ENCODE assay signal across 23 cellular contexts in the genomic region with DNA sequence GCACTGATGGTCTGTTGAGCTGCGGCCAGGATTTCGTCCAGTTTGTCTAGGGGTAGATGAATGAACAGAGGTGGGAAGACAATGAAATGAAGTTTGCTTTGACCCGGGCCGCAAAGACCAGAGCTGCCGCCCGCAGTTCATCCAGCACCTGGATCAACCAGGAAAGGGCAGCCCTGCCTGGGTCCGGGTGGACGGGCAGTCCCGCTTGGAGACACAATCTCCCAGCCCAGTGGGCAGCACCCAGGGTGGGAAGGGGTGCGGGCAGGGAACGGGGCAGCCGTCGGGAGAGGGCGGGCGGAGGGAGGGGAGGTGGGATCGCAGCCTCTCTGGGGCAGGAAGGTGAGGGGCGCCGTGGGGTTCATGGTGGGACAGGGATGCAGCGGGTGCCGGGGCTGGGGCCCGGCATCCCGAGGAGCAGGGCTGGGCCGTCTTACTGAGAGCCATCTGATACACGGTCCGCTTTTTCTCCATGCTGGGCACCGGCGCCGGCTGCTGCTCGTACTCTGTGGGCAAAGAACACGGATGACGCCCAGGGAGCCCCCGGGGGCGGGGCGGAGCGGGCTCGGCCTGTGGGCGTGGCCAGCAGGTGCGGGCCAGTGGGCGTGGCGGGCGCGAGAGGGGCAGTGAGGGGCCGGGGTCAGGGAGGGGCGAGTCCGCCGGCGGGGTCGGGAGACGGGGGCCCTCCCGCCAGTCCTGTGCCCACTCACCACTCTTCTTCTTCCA. TPM values are rescaled to one million over a fixed set of nuclear protein-coding genes. Genes with fewer than 3 reads are reported as not detected.
DNase-seq lines count a peak whose midpoint lies in the region; ATAC-seq and TF ChIP-seq lines count a peak whose summit lies in the region.
"Had no signal": no experiment of that assay in that cellular context is flagged by ENCODE, and none has a peak within 500 bp of the region (broad histone marks: within the 10 kb centered on the region; RNA-seq: fewer than 3 reads in every experiment).

No MANE protein-coding gene starts in this region.

- H3K4me1 ChIP-seq in GM23338 (ENCODE audit: insufficient read depth): peaks cover 13% of the 10 kb centered on the region; the same call in 1 of the 2 replicates
- no peaks in the 10 kb centered on the region for H3K4me1 ChIP-seq in HUES6 (ENCODE audit: control insufficient read depth, insufficient read depth, low read length)
- H3K4me1 ChIP-seq in neural progenitor cell: no peaks in the 10 kb centered on the region
- no peaks in the 10 kb centered on the region for H3K4me1 ChIP-seq in upper lobe of right lung
- H3K4me1 ChIP-seq: BLaER1, SJCRH30 had no signal

- H3K4me2 ChIP-seq in GM23338 (peak overlapping the region; percentile 87), neural progenitor cell (peak overlapping the region; percentile 38)
- H3K4me2 ChIP-seq: BLaER1, PC-9 had no signal

- H3K9ac ChIP-seq in HUES6 (ENCODE audit: low read length) (no peak overlapping the region), neural progenitor cell (no peak overlapping the region)
- H3K9ac ChIP-seq: BLaER1 had no signal

- H3K27ac Mint-ChIP-seq in GM23338: no peak overlapping the region
- no peak overlapping the region for H3K27ac Mint-ChIP-seq in neural progenitor cell
- H3K27ac Mint-ChIP-seq: CD4-positive, alpha-beta memory T cell had no signal

- H3K27me3 ChIP-seq in GM23338 (ENCODE audit: insufficient read depth) (peaks cover 98% of the 10 kb centered on the region), HUES6 (ENCODE audit: control insufficient read depth, insufficient read depth, low read length) (peaks cover 98% of the 10 kb centered on the region), neural progenitor cell (peaks cover 100% of the 10 kb centered on the region), upper lobe of right lung (peaks cover 39% of the 10 kb centered on the region)
- H3K27me3 ChIP-seq: BLaER1 had no signal

- H4K20me1 ChIP-seq in GM23338 (replicated peaks; ENCODE audit: insufficient read depth) (no peaks in the 10 kb centered on the region), neural progenitor cell (ENCODE audit: low read depth) (peaks cover 3% of the 10 kb centered on the region)

- H3K27me3 Mint-ChIP-seq in GM23338 (ENCODE audit: insufficient read depth, low read depth, poor library complexity) (peaks cover 6% of the 10 kb centered on the region), neural progenitor cell (ENCODE audit: insufficient read depth, low read depth) (peaks cover 6% of the 10 kb centered on the region)

- no peaks in the 10 kb centered on the region for H3K4me1 Mint-ChIP-seq in GM23338
- H3K4me1 Mint-ChIP-seq in neural progenitor cell: no peaks in the 10 kb centered on the region
- H3K4me1 Mint-ChIP-seq: CD4-positive, alpha-beta memory T cell had no signal

- H3K79me2 ChIP-seq in GM23338 (replicated peaks; ENCODE audit: insufficient read depth): no peaks in the 10 kb centered on the region
- H3K79me2 ChIP-seq in neural progenitor cell (ENCODE audit: low read depth): no peaks in the 10 kb centered on the region

- H3K9me3 Mint-ChIP-seq in GM23338 (peaks cover 89% of the 10 kb centered on the region), neural progenitor cell (no peaks in the 10 kb centered on the region)

- peak overlapping the region; percentile 60 for H3K4me3 ChIP-seq in GM23338
- H3K4me3 ChIP-seq in HUES6 (ENCODE audit: low read depth, low read length): peak overlapping the region; percentile 43
- H3K4me3 ChIP-seq in iPS-11a (ENCODE audit: low read depth, low read length): peak overlapping the region; percentile 2
- no peak overlapping the region for H3K4me3 ChIP-seq in neural progenitor cell
- H3K4me3 ChIP-seq in upper lobe of right lung: no peak overlapping the region
- H3K4me3 ChIP-seq: BLaER1, GM12878, PC-9, SJCRH30 had no signal

- H2AFZ ChIP-seq in GM23338: peak overlapping the region; percentile 69
- no peak overlapping the region for H2AFZ ChIP-seq in neural progenitor cell (replicated peaks)
- H2AFZ ChIP-seq: PC-9 had no signal

- intact Hi-C loops in upper lobe of right lung (cut with DNase I): no loop called here

- H3K36me3 Mint-ChIP-seq in GM23338 (ENCODE audit: low read depth) (peaks cover 43% of the 10 kb centered on the region), neural progenitor cell (peaks cover 20% of the 10 kb centered on the region)

- H3F3A ChIP-seq in GM23338 (replicated peaks; ENCODE audit: low read depth) (no peaks in the 10 kb centered on the region), neural progenitor cell (ENCODE audit: low read depth) (no peaks in the 10 kb centered on the region)

- no peak for ATAC-seq in GM23338
- no peak for ATAC-seq in upper lobe of right lung
- ATAC-seq: GM12878 had no signal

- H3K9me2 ChIP-seq in GM23338 (ENCODE audit: insufficient read depth): no peaks in the 10 kb centered on the region

- H3K27ac ChIP-seq in GM23338 (ENCODE audit: low read depth) (no peak overlapping the region), HUES6 (ENCODE audit: low read depth, low read length) (no peak overlapping the region), neural progenitor cell (no peak overlapping the region), upper lobe of right lung (no peak overlapping the region)
- H3K27ac ChIP-seq: BLaER1, PC-9, SJCRH30 had no signal

- DNase-seq in GM23338 (ENCODE audit: low spot score) (peak; percentile 59), neural progenitor cell (ENCODE audit: low spot score) (no peak), upper lobe of right lung (no peak), NCI-H1694 (lab: John Stamatoyannopoulos, UW) (no peak)
- no peak for DNase-seq in activated CD4-positive, alpha-beta T cell treated with anti-CD3 and anti-CD28 coated beads, Interleukin-2, amount 50 U/mL, for 48 hours
- DNase-seq: Calu3; CD4-positive, alpha-beta memory T cell; DMS53; EL; GOT3; MM.1S; NCI-H1105; NCI-H2107; NCI-H226; NCI-H524; NCI-H82; PC-9; SJCRH30 had no signal

- no peak overlapping the region for H3K4me3 Mint-ChIP-seq in GM23338
- H3K4me3 Mint-ChIP-seq in neural progenitor cell: no peak overlapping the region

- H3K36me3 ChIP-seq in GM23338 (ENCODE audit: insufficient read depth): no peaks in the 10 kb centered on the region
- H3K36me3 ChIP-seq in HUES6 (ENCODE audit: control insufficient read depth, insufficient read depth, low read length): no peaks in the 10 kb centered on the region
- H3K36me3 ChIP-seq in neural progenitor cell: no peaks in the 10 kb centered on the region
- H3K36me3 ChIP-seq in upper lobe of right lung: no peaks in the 10 kb centered on the region
- H3K36me3 ChIP-seq: SJCRH30 had no signal

- TF ChIP-seq CTCF in GM23338 (conservative IDR thresholded peaks at IDR 0.05; ENCODE audit: low read depth in 2 of 2) (no peak), neural progenitor cell (IDR thresholded peaks at IDR 0.05) (no peak), upper lobe of right lung (IDR thresholded peaks at IDR 0.05) (no peak)

- H3K9me3 ChIP-seq in HUES6 (ENCODE audit: control insufficient read depth, insufficient read depth, low read depth, low read length) (no peaks in the 10 kb centered on the region), neural progenitor cell (ENCODE audit: low read depth) (no peaks in the 10 kb centered on the region), upper lobe of right lung (no peaks in the 10 kb centered on the region)
- H3K9me3 ChIP-seq: BLaER1, SJCRH30 had no signal

TF ChIP-seq in GM23338, 12 proteins besides CTCF, POLR2A, EP300 and RAD21 (continues in another document):
- TF ChIP-seq CREB1 (CRISPR knock-in tag; IDR thresholded peaks at IDR 0.05; ENCODE audit: low read depth) (no peak), EZH2phosphoT487 (IDR thresholded peaks at IDR 0.05; ENCODE audit: unreplicated experiment) (no peak), POLR2AphosphoS5 (IDR thresholded peaks at IDR 0.05; ENCODE audit: low read depth) (no peak), NANOG (IDR thresholded peaks at IDR 0.05; ENCODE audit: borderline replicate concordance) (no peak)
- TF ChIP-seq, protein P1, sequence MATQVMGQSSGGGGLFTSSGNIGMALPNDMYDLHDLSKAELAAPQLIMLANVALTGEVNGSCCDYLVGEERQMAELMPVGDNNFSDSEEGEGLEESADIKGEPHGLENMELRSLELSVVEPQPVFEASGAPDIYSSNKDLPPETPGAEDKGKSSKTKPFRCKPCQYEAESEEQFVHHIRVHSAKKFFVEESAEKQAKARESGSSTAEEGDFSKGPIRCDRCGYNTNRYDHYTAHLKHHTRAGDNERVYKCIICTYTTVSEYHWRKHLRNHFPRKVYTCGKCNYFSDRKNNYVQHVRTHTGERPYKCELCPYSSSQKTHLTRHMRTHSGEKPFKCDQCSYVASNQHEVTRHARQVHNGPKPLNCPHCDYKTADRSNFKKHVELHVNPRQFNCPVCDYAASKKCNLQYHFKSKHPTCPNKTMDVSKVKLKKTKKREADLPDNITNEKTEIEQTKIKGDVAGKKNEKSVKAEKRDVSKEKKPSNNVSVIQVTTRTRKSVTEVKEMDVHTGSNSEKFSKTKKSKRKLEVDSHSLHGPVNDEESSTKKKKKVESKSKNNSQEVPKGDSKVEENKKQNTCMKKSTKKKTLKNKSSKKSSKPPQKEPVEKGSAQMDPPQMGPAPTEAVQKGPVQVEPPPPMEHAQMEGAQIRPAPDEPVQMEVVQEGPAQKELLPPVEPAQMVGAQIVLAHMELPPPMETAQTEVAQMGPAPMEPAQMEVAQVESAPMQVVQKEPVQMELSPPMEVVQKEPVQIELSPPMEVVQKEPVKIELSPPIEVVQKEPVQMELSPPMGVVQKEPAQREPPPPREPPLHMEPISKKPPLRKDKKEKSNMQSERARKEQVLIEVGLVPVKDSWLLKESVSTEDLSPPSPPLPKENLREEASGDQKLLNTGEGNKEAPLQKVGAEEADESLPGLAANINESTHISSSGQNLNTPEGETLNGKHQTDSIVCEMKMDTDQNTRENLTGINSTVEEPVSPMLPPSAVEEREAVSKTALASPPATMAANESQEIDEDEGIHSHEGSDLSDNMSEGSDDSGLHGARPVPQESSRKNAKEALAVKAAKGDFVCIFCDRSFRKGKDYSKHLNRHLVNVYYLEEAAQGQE (IDR thresholded peaks at IDR 0.05; ENCODE audit: unreplicated experiment): no peak

RNA-seq across cellular contexts. Expression of a gene that starts 33.1 kb away (rescaled TPM):
- total RNA-seq in GM23338 (2014; rRNA removed; shearing (Covaris generic)): 3.3 and 4.1 TPM in 2 replicates
- 0.23 and 0.30 TPM in 2 replicates for polyA plus RNA-seq in GM23338 (2016; fragmentation: Nextera tagmentation; extraction: Ambion mirVana)
- total RNA-seq in neural progenitor cell (ENCODE audit: low replicate concordance) (1.4 and 2.3 TPM in 2 replicates), upper lobe of right lung (0.35 TPM)
- total RNA-seq: Calu3; CD4-positive, alpha-beta memory T cell; GM12878; PC-9; SJCRH30 had no signal
- polyA plus RNA-seq: CD4-positive, alpha-beta memory T cell; GM12878 had no signal

RNA-seq across cellular contexts. Expression of a gene that starts 36.7 kb away (rescaled TPM):
- 7.2 and 8.0 TPM in 2 replicates for total RNA-seq in GM23338 (2014; rRNA removed; shearing (Covaris generic))
- 15.5 and 18.5 TPM in 2 replicates for polyA plus RNA-seq in GM23338 (2016; fragmentation: Nextera tagmentation; extraction: Ambion mirVana)
- 0.09 and 3.4 TPM in 2 replicates for total RNA-seq in neural progenitor cell (ENCODE audit: low replicate concordance)
- 13.3 TPM for total RNA-seq in upper lobe of right lung
- total RNA-seq: GM12878, PC-9 had no signal
- polyA plus RNA-seq: GM12878 had no signal

RNA-seq across cellular contexts. Expression of a gene that starts 37.2 kb away (rescaled TPM):
- total RNA-seq in GM23338 (2014; rRNA removed; shearing (Covaris generic)): 1.8 and 23.2 TPM in 2 replicates
- 54.3 and 67.9 TPM in 2 replicates for polyA plus RNA-seq in GM23338 (2016; fragmentation: Nextera tagmentation; extraction: Ambion mirVana)
- 1.3 and 6.0 TPM in 2 replicates for total RNA-seq in neural progenitor cell (ENCODE audit: low replicate concordance)
- total RNA-seq in upper lobe of right lung: 3.9 TPM
- total RNA-seq: Calu3; CD4-positive, alpha-beta memory T cell; LHCN-M2; PC-9; SJCRH30 had no signal
- polyA plus RNA-seq: CD4-positive, alpha-beta memory T cell; GM12878 had no signal

RNA-seq across cellular contexts. Expression of a gene that starts 46.8 kb away (rescaled TPM):
- 16.4 and 25.5 TPM in 2 replicates for total RNA-seq in GM23338 (2014; rRNA removed; shearing (Covaris generic))
- 9.5 and 10.0 TPM in 2 replicates for polyA plus RNA-seq in GM23338 (2016; fragmentation: Nextera tagmentation; extraction: Ambion mirVana)
- total RNA-seq in neural progenitor cell (ENCODE audit: low replicate concordance) (0.41 and 1.1 TPM in 2 replicates), upper lobe of right lung (2.5 TPM)
- total RNA-seq: Calu3; CD4-positive, alpha-beta memory T cell; GM12878; PC-9 had no signal

Comparison
In these comparisons a context has a peak if more than half of its experiments do, and no peak if none do; other contexts are left out.
1. H3K4me3 ChIP-seq: peak in GM23338 (single experiment), HUES6 (single experiment) and iPS-11a (single experiment); none in neural progenitor cell (single experiment) and upper lobe of right lung (single experiment).